Comparison of ENCODE assay signal across 22 cellular contexts in genomic region chr11:12129227-12129626, GRCh38.
"Had no signal": no experiment of that assay in that cellular context is flagged by ENCODE, and none has a peak within 500 bp of the region (broad histone marks: within the 10 kb centered on the region; RNA-seq: fewer than 3 reads in every experiment).

No MANE protein-coding gene starts in this region.

- H3K27me3 ChIP-seq: dorsolateral prefrontal cortex, gastrocnemius medialis, testis, upper lobe of right lung had no signal

- H3K27ac Mint-ChIP-seq: activated CD8-positive, alpha-beta T cell treated with anti-CD3 and anti-CD28 coated beads for 36 hours; stimulated activated naive B cell treated with anti-CD40 and anti-IgM and Interleukin-4, amounts not matched to agents 10 μg/mL and 1 μg/mL and 100 μg/mL, for 72 hours had no signal

- DNase-seq: activated CD4-positive, alpha-beta T cell treated with anti-CD3 and anti-CD28 coated beads, Interleukin-2, amount 50 U/mL, for 1 hour; activated CD8-positive, alpha-beta T cell treated with anti-CD3 and anti-CD28 coated beads for 36 hours; activated gamma-delta T cell; activated naive CD4-positive, alpha-beta T cell treated with anti-CD3 and anti-CD28 coated beads, Interleukin-2, amount 50 U/mL, for 16 hours; activated T-cell treated with anti-CD3 and anti-CD28 coated beads, Interleukin-2, amount 50 U/mL, for 4 hours; anterior cingulate cortex; dorsolateral prefrontal cortex; effector memory CD4-positive, alpha-beta T cell; gastrocnemius medialis; glutamatergic neuron; left ventricle myocardium inferior; mesendoderm; posterior cingulate gyrus; right cardiac atrium; stimulated activated CD4-positive, alpha-beta T cell treated with anti-CD3 and anti-CD28 coated beads, Interleukin-15, amount 100 ng/mL, for 24 hours; stimulated activated CD4-positive, alpha-beta T cell treated with anti-CD3 and anti-CD28 coated beads, Interleukin-2, amount 100 ng/mL, for 24 hours; stimulated activated naive B cell treated with anti-CD40 and anti-IgM and Interleukin-4, amounts not matched to agents 10 μg/mL and 1 μg/mL and 100 μg/mL, for 72 hours; T-helper 9 cell; testis; upper lobe of right lung had no signal

- ATAC-seq: activated T-cell treated with anti-CD3 and anti-CD28 coated beads, Interleukin-2, amount 50 U/mL, for 4 hours; gastrocnemius medialis; natural killer cell treated with Interleukin-12 subunit alpha and Interleukin-12 subunit beta and Interleukin-15 and Interleukin-18, amount 100 ng/mL, for 72 hours; right cardiac atrium; stimulated activated naive B cell treated with anti-CD40 and anti-IgM and Interleukin-4, amounts not matched to agents 10 μg/mL and 1 μg/mL and 100 μg/mL, for 72 hours; upper lobe of right lung had no signal

- H3K36me3 Mint-ChIP-seq: natural killer cell treated with Interleukin-12 subunit alpha and Interleukin-12 subunit beta and Interleukin-15 and Interleukin-18, amount 100 ng/mL, for 72 hours; stimulated activated naive B cell treated with anti-CD40 and anti-IgM and Interleukin-4, amounts not matched to agents 10 μg/mL and 1 μg/mL and 100 μg/mL, for 72 hours had no signal

- H3K27me3 Mint-ChIP-seq: activated CD8-positive, alpha-beta T cell treated with anti-CD3 and anti-CD28 coated beads for 36 hours had no signal

- H3K36me3 ChIP-seq: gastrocnemius medialis, left ventricle myocardium inferior, upper lobe of right lung had no signal

- H3K4me3 Mint-ChIP-seq: activated CD8-positive, alpha-beta T cell treated with anti-CD3 and anti-CD28 coated beads for 36 hours; activated T-cell treated with anti-CD3 and anti-CD28 coated beads, Interleukin-2, amount 50 U/mL, for 4 hours; natural killer cell treated with Interleukin-12 subunit alpha and Interleukin-12 subunit beta and Interleukin-15 and Interleukin-18, amount 100 ng/mL, for 72 hours; stimulated activated naive B cell treated with anti-CD40 and anti-IgM and Interleukin-4, amounts not matched to agents 10 μg/mL and 1 μg/mL and 100 μg/mL, for 72 hours had no signal

- H3K27ac ChIP-seq: gastrocnemius medialis, left ventricle myocardium inferior, testis, upper lobe of right lung, VCaP had no signal

- H3K9me3 Mint-ChIP-seq: activated CD8-positive, alpha-beta T cell treated with anti-CD3 and anti-CD28 coated beads for 36 hours; activated T-cell treated with anti-CD3 and anti-CD28 coated beads, Interleukin-2, amount 50 U/mL, for 4 hours; natural killer cell treated with Interleukin-12 subunit alpha and Interleukin-12 subunit beta and Interleukin-15 and Interleukin-18, amount 100 ng/mL, for 72 hours; stimulated activated naive B cell treated with anti-CD40 and anti-IgM and Interleukin-4, amounts not matched to agents 10 μg/mL and 1 μg/mL and 100 μg/mL, for 72 hours had no signal

- H3K4me3 ChIP-seq: dorsolateral prefrontal cortex, gastrocnemius medialis, left ventricle myocardium inferior, testis, upper lobe of right lung had no signal

- H3K9me3 ChIP-seq: gastrocnemius medialis, left ventricle myocardium inferior, testis, upper lobe of right lung had no signal

- H3K4me1 ChIP-seq: gastrocnemius medialis had no signal
